1 cellular context compared by ENCODE assay signal in the genomic region with DNA sequence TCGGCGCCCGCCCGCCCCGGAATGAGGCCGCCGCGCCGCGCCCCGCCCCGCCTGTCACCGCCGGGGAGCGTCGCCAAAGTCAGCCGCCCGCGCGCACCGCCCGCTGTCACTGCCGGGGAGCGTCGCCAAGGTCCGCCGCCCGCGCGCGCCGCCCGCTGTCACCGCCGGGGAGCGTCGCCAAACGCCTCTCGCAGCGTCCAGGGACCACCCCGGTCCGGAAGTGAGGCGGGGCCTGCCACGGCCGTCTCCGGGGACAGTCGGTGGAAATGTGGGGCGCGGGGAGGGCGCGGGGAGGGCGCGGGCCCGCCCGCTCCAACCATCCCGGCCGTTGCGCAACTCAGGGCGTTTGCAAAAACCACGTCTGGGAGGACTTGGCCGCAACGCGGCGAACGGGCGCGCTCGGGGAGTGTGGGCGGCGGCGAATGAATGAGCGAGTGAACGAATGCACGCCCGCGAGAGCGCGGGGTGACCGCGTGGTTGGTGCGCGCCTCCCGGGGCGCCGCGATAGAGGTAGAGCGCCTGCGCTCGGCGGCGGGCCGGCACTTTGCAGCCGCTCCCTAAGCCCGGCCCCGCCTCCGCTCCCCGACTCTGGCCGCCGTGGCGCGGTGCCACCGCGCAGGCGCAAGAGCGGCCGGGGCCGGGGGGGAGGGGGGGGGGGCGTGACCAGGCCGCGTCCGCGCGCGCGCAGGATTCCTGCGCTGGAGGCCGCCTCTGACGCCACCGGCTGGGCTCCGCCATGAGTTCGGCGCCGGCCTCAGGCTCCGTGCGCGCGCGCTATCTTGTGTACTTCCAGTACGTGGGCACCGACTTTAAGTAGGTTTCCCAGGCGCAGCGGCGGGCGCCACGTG.
TF ChIP-seq lines count a peak whose summit lies in the region.

A gene with protein sequence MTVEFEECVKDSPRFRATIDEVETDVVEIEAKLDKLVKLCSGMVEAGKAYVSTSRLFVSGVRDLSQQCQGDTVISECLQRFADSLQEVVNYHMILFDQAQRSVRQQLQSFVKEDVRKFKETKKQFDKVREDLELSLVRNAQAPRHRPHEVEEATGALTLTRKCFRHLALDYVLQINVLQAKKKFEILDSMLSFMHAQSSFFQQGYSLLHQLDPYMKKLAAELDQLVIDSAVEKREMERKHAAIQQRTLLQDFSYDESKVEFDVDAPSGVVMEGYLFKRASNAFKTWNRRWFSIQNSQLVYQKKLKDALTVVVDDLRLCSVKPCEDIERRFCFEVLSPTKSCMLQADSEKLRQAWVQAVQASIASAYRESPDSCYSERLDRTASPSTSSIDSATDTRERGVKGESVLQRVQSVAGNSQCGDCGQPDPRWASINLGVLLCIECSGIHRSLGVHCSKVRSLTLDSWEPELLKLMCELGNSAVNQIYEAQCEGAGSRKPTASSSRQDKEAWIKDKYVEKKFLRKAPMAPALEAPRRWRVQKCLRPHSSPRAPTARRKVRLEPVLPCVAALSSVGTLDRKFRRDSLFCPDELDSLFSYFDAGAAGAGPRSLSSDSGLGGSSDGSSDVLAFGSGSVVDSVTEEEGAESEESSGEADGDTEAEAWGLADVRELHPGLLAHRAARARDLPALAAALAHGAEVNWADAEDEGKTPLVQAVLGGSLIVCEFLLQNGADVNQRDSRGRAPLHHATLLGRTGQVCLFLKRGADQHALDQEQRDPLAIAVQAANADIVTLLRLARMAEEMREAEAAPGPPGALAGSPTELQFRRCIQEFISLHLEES (minus strand): TSS at position 23 of the 848 bp plus-strand sequence. CDS start 115 bp downstream, outside the sequence.
TSS of gene PUSL1 (plus strand) at position 690 of the 848 bp plus-strand sequence. CDS start at position 737, 47 bp downstream.

TF ChIP-seq in GM12878, 131 proteins besides CTCF, POLR2A, EP300 and RAD21 (continued from another document and continues in another):
- TF ChIP-seq REST (IDR thresholded peaks at IDR 0.05; ENCODE audit: low read depth, low read length) (no peak), CBX5 (IDR thresholded peaks at IDR 0.05; ENCODE audit: low read depth) (no peak), POU2F2 (IDR thresholded peaks at IDR 0.05; ENCODE audit: borderline replicate concordance, low read depth, low read length) (no peak), SMARCA5 (IDR thresholded peaks at IDR 0.05) (no peak; the same call in 1 of the 2 replicates), STAT3 (IDR thresholded peaks at IDR 0.05; ENCODE audit: low read depth, low read length) (no peak), CHD4 (IDR thresholded peaks at IDR 0.05) (no peak), SIX5 (IDR thresholded peaks at IDR 0.05; ENCODE audit: low read depth, low read length, severe bottlenecking) (no peak), TCF12 (IDR thresholded peaks at IDR 0.05; ENCODE audit: low read depth, low read length) (no peak), ZNF274 (IDR thresholded peaks at IDR 0.05; ENCODE audit: insufficient read depth, insufficient read length) (no peak), IKZF2 (IDR thresholded peaks at IDR 0.05) (no peak), BACH1 (IDR thresholded peaks at IDR 0.05; ENCODE audit: borderline replicate concordance) (peak; percentile 26; the same call in 1 of the 2 replicates), TAF1 (IDR thresholded peaks at IDR 0.05; ENCODE audit: borderline replicate concordance, low read depth, low read length) (no peak; the same call in 1 of the 2 replicates), ATF3 (IDR thresholded peaks at IDR 0.05; ENCODE audit: borderline replicate concordance, extremely low read depth, low read depth, low read length) (no peak), SRF (IDR thresholded peaks at IDR 0.05; ENCODE audit: low read depth in 2 of 2, low read length in 2 of 2) (no peak), ZNF207 (IDR thresholded peaks at IDR 0.05; ENCODE audit: borderline replicate concordance) (peak; percentile 95), SKIL (IDR thresholded peaks at IDR 0.05; ENCODE audit: low read depth, poor library complexity, severe bottlenecking) (no peak), SMAD5 (IDR thresholded peaks at IDR 0.05; ENCODE audit: low read depth) (no peak), FOS (IDR thresholded peaks at IDR 0.05; ENCODE audit: borderline replicate concordance, extremely low read depth, insufficient read length) (no peak), USF1 (IDR thresholded peaks at IDR 0.05; ENCODE audit: borderline replicate concordance, extremely low read length, insufficient read depth, low read depth, low read length) (no peak), FOXK2 (IDR thresholded peaks at IDR 0.05) (no peak), ZBED1 (IDR thresholded peaks at IDR 0.05; ENCODE audit: borderline replicate concordance) (0 out of 2 replicates have a peak, but pooled peaks have one; percentile 36), HDGF (IDR thresholded peaks at IDR 0.05) (no peak), BRCA1 (IDR thresholded peaks at IDR 0.05; ENCODE audit: low read depth, low read length) (no peak), GABPA (IDR thresholded peaks at IDR 0.05; ENCODE audit: low read depth) (no peak), MYB (IDR thresholded peaks at IDR 0.05; ENCODE audit: borderline replicate concordance, low read depth, low read length) (no peak), RUNX3 (IDR thresholded peaks at IDR 0.05; ENCODE audit: low read length) (peak; percentile 56), SUZ12 (IDR thresholded peaks at IDR 0.05; ENCODE audit: unreplicated experiment) (no peak), MYC (IDR thresholded peaks at IDR 0.05; ENCODE audit: insufficient read depth, insufficient read length, insufficient replicate concordance, low read length, severe bottlenecking) (peak; percentile 19), NR2C2 (IDR thresholded peaks at IDR 0.05; ENCODE audit: borderline replicate concordance, control insufficient read depth, insufficient read length, low read depth) (no peak), HCFC1 (IDR thresholded peaks at IDR 0.05; ENCODE audit: low read length) (no peak; the same call in 1 of the 2 replicates), CEBPZ (IDR thresholded peaks at IDR 0.05; ENCODE audit: low read depth, low read length) (no peak), CREB1 (IDR thresholded peaks at IDR 0.05; ENCODE audit: low read depth) (peak; percentile 66)
- TF ChIP-seq, protein P1, sequence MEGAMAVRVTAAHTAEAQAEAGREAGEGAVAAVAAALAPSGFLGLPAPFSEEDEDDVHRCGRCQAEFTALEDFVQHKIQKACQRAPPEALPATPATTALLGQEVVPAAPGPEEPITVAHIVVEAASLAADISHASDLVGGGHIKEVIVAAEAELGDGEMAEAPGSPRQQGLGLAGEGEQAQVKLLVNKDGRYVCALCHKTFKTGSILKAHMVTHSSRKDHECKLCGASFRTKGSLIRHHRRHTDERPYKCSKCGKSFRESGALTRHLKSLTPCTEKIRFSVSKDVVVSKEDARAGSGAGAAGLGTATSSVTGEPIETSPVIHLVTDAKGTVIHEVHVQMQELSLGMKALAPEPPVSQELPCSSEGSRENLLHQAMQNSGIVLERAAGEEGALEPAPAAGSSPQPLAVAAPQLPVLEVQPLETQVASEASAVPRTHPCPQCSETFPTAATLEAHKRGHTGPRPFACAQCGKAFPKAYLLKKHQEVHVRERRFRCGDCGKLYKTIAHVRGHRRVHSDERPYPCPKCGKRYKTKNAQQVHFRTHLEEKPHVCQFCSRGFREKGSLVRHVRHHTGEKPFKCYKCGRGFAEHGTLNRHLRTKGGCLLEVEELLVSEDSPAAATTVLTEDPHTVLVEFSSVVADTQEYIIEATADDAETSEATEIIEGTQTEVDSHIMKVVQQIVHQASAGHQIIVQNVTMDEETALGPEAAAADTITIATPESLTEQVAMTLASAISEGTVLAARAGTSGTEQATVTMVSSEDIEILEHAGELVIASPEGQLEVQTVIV (IDR thresholded peaks at IDR 0.05; ENCODE audit: borderline replicate concordance, partially characterized antibody): peak; percentile 68
- TF ChIP-seq, protein P2, sequence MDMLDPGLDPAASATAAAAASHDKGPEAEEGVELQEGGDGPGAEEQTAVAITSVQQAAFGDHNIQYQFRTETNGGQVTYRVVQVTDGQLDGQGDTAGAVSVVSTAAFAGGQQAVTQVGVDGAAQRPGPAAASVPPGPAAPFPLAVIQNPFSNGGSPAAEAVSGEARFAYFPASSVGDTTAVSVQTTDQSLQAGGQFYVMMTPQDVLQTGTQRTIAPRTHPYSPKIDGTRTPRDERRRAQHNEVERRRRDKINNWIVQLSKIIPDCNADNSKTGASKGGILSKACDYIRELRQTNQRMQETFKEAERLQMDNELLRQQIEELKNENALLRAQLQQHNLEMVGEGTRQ (IDR thresholded peaks at IDR 0.05; ENCODE audit: borderline replicate concordance, low read depth, low read length): no peak
- TF ChIP-seq, protein P3, sequence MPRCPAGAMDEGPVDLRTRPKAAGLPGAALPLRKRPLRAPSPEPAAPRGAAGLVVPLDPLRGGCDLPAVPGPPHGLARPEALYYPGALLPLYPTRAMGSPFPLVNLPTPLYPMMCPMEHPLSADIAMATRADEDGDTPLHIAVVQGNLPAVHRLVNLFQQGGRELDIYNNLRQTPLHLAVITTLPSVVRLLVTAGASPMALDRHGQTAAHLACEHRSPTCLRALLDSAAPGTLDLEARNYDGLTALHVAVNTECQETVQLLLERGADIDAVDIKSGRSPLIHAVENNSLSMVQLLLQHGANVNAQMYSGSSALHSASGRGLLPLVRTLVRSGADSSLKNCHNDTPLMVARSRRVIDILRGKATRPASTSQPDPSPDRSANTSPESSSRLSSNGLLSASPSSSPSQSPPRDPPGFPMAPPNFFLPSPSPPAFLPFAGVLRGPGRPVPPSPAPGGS (IDR thresholded peaks at IDR 0.05; ENCODE audit: borderline replicate concordance, insufficient read depth, low read depth, low read length, poor library complexity, severe bottlenecking): no peak
